8 cellular contexts compared by ENCODE assay signal in the genomic region with DNA sequence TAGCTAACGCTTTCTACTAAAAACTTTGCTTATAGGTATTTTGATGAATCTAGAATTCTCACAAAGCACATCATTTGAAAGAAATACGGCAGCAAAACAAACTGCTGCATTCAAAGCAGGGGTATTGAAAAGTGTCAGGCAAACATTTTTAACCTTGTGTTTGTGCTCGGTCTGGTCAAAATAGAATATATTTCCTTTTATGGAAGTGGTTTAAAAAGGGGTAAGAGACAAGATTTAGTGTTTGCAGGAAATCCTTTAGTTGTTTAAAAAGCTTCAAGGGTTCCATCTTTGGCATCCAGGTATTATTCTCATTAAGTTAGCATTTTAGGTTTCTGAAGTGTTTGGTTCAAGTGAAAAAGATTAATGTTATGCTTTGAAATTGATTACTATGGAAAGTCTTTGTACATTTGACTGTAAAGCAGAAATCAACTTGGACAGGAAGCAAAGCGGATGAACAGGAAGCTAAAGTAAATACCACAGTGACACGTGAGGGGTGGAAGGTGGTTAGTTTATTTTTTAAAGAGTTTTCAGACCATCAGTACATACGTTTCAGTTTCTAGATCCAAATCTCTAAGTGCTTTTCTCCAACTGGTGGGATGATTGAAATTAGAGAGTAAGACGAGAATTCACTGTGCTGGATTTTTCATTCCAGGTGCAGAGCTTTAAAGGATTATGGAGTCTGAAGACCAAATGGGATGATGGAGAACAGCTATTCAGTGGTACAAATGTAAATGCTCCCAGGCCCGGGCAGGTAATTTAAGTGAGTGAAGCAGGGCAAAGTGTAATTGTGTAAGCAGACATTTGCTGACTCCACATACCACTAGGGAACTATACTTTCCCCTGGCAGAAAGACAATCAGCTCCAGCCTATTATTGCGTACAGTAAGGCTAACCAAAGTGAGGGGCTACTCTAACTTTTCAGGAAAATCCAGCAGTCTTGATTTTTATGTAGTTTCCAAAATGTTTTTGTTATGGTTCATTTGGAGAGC.
DNase-seq lines count a peak whose midpoint lies in the region; ATAC-seq and TF ChIP-seq lines count a peak whose summit lies in the region.

No MANE protein-coding gene starts in this region.

- POLR2A ChIA-PET in activated CD4-positive, alpha-beta T cell treated with anti-CD3 and anti-CD28 coated beads for 36 hours (lab: Charles Lee) = interaction anchor here (1.2 kb wide), 1 partner anchor 17 kb away, joined by 4 read pairs; no protein-coding TSS in a partner anchor

- no peak for TF ChIP-seq CTCF in neural crest cell (conservative IDR thresholded peaks at IDR 0.05)

- peak; percentile 39 for ATAC-seq in activated CD4-positive, alpha-beta T cell treated with anti-CD3 and anti-CD28 coated beads for 36 hours
- ATAC-seq in HG02885 (IDR thresholded peaks at IDR 0.05; ENCODE audit: poor library complexity, unreplicated experiment) = peak; percentile 94

- intact Hi-C loops in activated CD4-positive, alpha-beta T cell treated with anti-CD3 and anti-CD28 coated beads for 36 hours (cut with DNase I, micrococcal nuclease) = no loop called here

- no peaks in the 10 kb centered on the region for H3K27me3 Mint-ChIP-seq in activated CD4-positive, alpha-beta T cell treated with anti-CD3 and anti-CD28 coated beads for 36 hours
- no peaks in the 10 kb centered on the region for H3K27me3 Mint-ChIP-seq in neural crest cell (ENCODE audit: low read depth)

- H3K27ac Mint-ChIP-seq in activated CD4-positive, alpha-beta T cell treated with anti-CD3 and anti-CD28 coated beads for 36 hours = peak overlapping the region; percentile 81
- H3K27ac Mint-ChIP-seq in neural crest cell (ENCODE audit: unreplicated experiment) = peak overlapping the region; percentile 10

- H3K27ac ChIP-seq in substantia nigra (ENCODE audit: low read depth, low read length, poor library complexity, severe bottlenecking) = no peak overlapping the region

- H3K4me3 Mint-ChIP-seq in activated CD4-positive, alpha-beta T cell treated with anti-CD3 and anti-CD28 coated beads for 36 hours = no peak overlapping the region
- H3K4me3 Mint-ChIP-seq in neural crest cell = no peak overlapping the region

- no peaks in the 10 kb centered on the region for H3K9me3 Mint-ChIP-seq in activated CD4-positive, alpha-beta T cell treated with anti-CD3 and anti-CD28 coated beads for 36 hours (ENCODE audit: low read depth)
- H3K9me3 Mint-ChIP-seq in neural crest cell = no peaks in the 10 kb centered on the region

- no peak for DNase-seq in activated CD4-positive, alpha-beta T cell treated with anti-CD3 and anti-CD28 coated beads for 36 hours
- no peak for DNase-seq in activated CD4-positive, alpha-beta T cell treated with anti-CD3 and anti-CD28 coated beads for 4 hours
- DNase-seq in RPMI8226 = peak; percentile 55
- DNase-seq in neural crest cell (ENCODE audit: low read depth, low spot score) = no peak
- no peak for DNase-seq in substantia nigra (lab: John Stamatoyannopoulos, UW)
- no peak for DNase-seq in pons (ENCODE audit: low spot score)
- DNase-seq in HUDEP-2 (lab: John Stamatoyannopoulos, UW; ENCODE audit: unreplicated experiment in 76 of 76) = no peak

- H3K36me3 Mint-ChIP-seq in activated CD4-positive, alpha-beta T cell treated with anti-CD3 and anti-CD28 coated beads for 36 hours (ENCODE audit: low read depth) = no peaks in the 10 kb centered on the region
- H3K36me3 Mint-ChIP-seq in neural crest cell (ENCODE audit: low read depth) = no peaks in the 10 kb centered on the region

- CTCF ChIA-PET in activated CD4-positive, alpha-beta T cell treated with anti-CD3 and anti-CD28 coated beads for 36 hours (lab: Charles Lee) = interaction anchor here (0.8 to 1.3 kb wide), 2 partner anchors 9 to 178 kb away, joined by 3 read pairs; no protein-coding TSS in a partner anchor

- peaks cover 35% of the 10 kb centered on the region for H3K4me1 Mint-ChIP-seq in activated CD4-positive, alpha-beta T cell treated with anti-CD3 and anti-CD28 coated beads for 36 hours
- peaks cover 49% of the 10 kb centered on the region for H3K4me1 Mint-ChIP-seq in neural crest cell
